Comparison of ENCODE assay signal across 1 cellular context in the genomic region with DNA sequence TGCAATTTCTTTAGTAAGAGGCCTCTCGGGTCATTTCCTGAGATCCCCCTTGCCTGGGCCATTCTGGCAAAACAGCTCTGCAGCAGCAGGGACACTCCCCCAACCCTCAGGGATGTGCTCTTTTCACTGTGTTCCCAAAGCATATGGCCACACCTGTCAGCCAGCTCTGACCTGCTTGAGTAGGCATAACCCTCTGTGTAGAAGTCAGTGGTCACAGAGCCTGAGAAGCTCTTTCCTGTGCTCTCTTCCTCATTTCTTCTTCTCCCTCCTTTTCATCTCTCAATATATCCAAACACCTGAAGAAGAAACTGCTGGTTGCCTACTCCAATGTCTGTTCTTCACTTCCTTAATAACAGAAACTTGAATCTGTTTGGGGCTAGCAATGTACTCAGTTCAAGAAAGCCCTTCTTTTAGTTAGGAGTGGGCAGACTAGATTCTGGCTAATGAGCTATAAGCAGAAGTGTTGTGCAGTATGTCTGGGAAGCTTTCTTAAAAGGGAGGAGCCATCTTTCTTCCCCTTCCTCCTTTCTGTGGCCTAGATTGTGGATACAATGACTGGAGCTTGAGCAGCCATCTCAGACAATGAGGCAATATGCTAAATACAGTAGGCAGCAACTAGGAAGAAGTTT.
A peak's percentile ranks its signal among the peaks of the same experiment; 100 is the strongest.
TF ChIP-seq lines count a peak whose summit lies in the region.

No MANE protein-coding gene starts in this region.

TF ChIP-seq in GM12878, 131 proteins besides CTCF, POLR2A, EP300 and RAD21 (continued from another document):
- TF ChIP-seq, protein P1, sequence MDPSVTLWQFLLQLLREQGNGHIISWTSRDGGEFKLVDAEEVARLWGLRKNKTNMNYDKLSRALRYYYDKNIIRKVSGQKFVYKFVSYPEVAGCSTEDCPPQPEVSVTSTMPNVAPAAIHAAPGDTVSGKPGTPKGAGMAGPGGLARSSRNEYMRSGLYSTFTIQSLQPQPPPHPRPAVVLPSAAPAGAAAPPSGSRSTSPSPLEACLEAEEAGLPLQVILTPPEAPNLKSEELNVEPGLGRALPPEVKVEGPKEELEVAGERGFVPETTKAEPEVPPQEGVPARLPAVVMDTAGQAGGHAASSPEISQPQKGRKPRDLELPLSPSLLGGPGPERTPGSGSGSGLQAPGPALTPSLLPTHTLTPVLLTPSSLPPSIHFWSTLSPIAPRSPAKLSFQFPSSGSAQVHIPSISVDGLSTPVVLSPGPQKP (IDR thresholded peaks at IDR 0.05; ENCODE audit: low read depth, low read length) = no peak
- TF ChIP-seq, protein P2, sequence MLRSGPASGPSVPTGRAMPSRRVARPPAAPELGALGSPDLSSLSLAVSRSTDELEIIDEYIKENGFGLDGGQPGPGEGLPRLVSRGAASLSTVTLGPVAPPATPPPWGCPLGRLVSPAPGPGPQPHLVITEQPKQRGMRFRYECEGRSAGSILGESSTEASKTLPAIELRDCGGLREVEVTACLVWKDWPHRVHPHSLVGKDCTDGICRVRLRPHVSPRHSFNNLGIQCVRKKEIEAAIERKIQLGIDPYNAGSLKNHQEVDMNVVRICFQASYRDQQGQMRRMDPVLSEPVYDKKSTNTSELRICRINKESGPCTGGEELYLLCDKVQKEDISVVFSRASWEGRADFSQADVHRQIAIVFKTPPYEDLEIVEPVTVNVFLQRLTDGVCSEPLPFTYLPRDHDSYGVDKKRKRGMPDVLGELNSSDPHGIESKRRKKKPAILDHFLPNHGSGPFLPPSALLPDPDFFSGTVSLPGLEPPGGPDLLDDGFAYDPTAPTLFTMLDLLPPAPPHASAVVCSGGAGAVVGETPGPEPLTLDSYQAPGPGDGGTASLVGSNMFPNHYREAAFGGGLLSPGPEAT (IDR thresholded peaks at IDR 0.05; ENCODE audit: low read depth) = peak; percentile 42; the same call in 1 of the 2 replicates
- TF ChIP-seq BRCA1 (IDR thresholded peaks at IDR 0.05; ENCODE audit: low read depth, low read length) (no peak), MTA3 (IDR thresholded peaks at IDR 0.05; ENCODE audit: borderline replicate concordance, low read length) (peak; percentile 43; the same call in 1 of the 2 replicates), ATF7 (IDR thresholded peaks at IDR 0.05; ENCODE audit: low read depth) (no peak), GATAD2B (conservative IDR thresholded peaks at IDR 0.05; ENCODE audit: low read depth) (no peak), SUPT20H (IDR thresholded peaks at IDR 0.05; ENCODE audit: borderline replicate concordance, control insufficient read depth, low read depth, low read length) (no peak), POLR2AphosphoS5 (IDR thresholded peaks at IDR 0.05; ENCODE audit: low read length) (no peak), SRF (IDR thresholded peaks at IDR 0.05; ENCODE audit: low read depth in 2 of 2, low read length in 2 of 2) (no peak), KAT2A (conservative IDR thresholded peaks at IDR 0.05; ENCODE audit: control insufficient read depth, low read depth, low read length) (no peak), SIX5 (IDR thresholded peaks at IDR 0.05; ENCODE audit: low read depth, low read length, severe bottlenecking) (no peak), TARDBP (IDR thresholded peaks at IDR 0.05; ENCODE audit: borderline replicate concordance) (no peak), HDAC2 (IDR thresholded peaks at IDR 0.05) (no peak), SPI1 (IDR thresholded peaks at IDR 0.05; ENCODE audit: borderline replicate concordance, insufficient read depth, low read depth, low read length) (peak; percentile 61; the same call in 1 of the 2 replicates), NRF1 (conservative IDR thresholded peaks at IDR 0.05; ENCODE audit: low read depth, low read length) (no peak), NBN (IDR thresholded peaks at IDR 0.05) (no peak), SMAD1 (IDR thresholded peaks at IDR 0.05; ENCODE audit: low read depth, partially characterized antibody) (no peak), HDGF (IDR thresholded peaks at IDR 0.05) (no peak), BCL11A (IDR thresholded peaks at IDR 0.05; ENCODE audit: low read depth, low read length) (no peak), EGR1 (IDR thresholded peaks at IDR 0.05; ENCODE audit: borderline replicate concordance in 1 of 2, low read depth in 2 of 2, low read length in 2 of 2) (no peak), SP1 (IDR thresholded peaks at IDR 0.05; ENCODE audit: low read depth, low read length) (no peak), YY1 (IDR thresholded peaks at IDR 0.05; ENCODE audit: low read depth, low read length) (peak; percentile 78), MYB (IDR thresholded peaks at IDR 0.05; ENCODE audit: borderline replicate concordance, low read depth, low read length) (no peak), PML (IDR thresholded peaks at IDR 0.05; ENCODE audit: low read length) (no peak), SREBF2 (IDR thresholded peaks at IDR 0.05; ENCODE audit: low read length) (no peak), NR2C1 (IDR thresholded peaks at IDR 0.05) (no peak)
- TF ChIP-seq, protein P3, sequence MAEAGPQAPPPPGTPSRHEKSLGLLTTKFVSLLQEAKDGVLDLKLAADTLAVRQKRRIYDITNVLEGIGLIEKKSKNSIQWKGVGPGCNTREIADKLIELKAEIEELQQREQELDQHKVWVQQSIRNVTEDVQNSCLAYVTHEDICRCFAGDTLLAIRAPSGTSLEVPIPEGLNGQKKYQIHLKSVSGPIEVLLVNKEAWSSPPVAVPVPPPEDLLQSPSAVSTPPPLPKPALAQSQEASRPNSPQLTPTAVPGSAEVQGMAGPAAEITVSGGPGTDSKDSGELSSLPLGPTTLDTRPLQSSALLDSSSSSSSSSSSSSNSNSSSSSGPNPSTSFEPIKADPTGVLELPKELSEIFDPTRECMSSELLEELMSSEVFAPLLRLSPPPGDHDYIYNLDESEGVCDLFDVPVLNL (IDR thresholded peaks at IDR 0.05; ENCODE audit: low read depth, low read length) = no peak
